Comparison of ENCODE assay signal across 17 cellular contexts in genomic region chrX:100939336-100939735, GRCh38. TPM values are rescaled to one million over a fixed set of nuclear protein-coding genes. Genes with fewer than 3 reads are reported as not detected.
"Had no signal": no experiment of that assay in that cellular context is flagged by ENCODE, and none has a peak within 500 bp of the region (broad histone marks: within the 10 kb centered on the region; RNA-seq: fewer than 3 reads in every experiment).

No MANE protein-coding gene starts in this region.

- H3K4me3 ChIP-seq: lung, tibial nerve had no signal

- ATAC-seq: natural killer cell had no signal

- H3K36me3 ChIP-seq: tibial nerve had no signal

- H3K27me3 ChIP-seq: tibial nerve had no signal

- H3K36me3 Mint-ChIP-seq: natural killer cell had no signal

- H3K4me3 Mint-ChIP-seq: central memory CD8-positive, alpha-beta T cell; natural killer cell; T-helper 2 cell treated with Interferon-gamma antibody and Interleukin-4, amounts not matched to agents 5 μg/mL and 100 μg/mL, for 36 hours had no signal

- H3K9me3 Mint-ChIP-seq: central memory CD8-positive, alpha-beta T cell; natural killer cell; T-helper 2 cell treated with Interferon-gamma antibody and Interleukin-4, amounts not matched to agents 5 μg/mL and 100 μg/mL, for 36 hours had no signal

- H3K9me3 ChIP-seq: tibial nerve had no signal

- H3K27ac Mint-ChIP-seq: natural killer cell; T-helper 2 cell treated with Interferon-gamma antibody and Interleukin-4, amounts not matched to agents 5 μg/mL and 100 μg/mL, for 36 hours had no signal

- H3K27me3 Mint-ChIP-seq: central memory CD8-positive, alpha-beta T cell had no signal

- H3K4me1 ChIP-seq: tibial nerve had no signal

- H3K4me1 Mint-ChIP-seq: central memory CD8-positive, alpha-beta T cell; natural killer cell had no signal

- DNase-seq: activated CD4-positive, alpha-beta T cell treated with anti-CD3 and anti-CD28 coated beads for 1 hour; activated gamma-delta T cell; cortex of kidney; effector memory CD4-positive, alpha-beta T cell; erythroblast; hippocampal formation; natural killer cell; posterior cingulate gyrus; stimulated activated CD4-positive, alpha-beta T cell treated with anti-CD3 and anti-CD28 coated beads, Interleukin-4, amount 100 ng/mL, for 4 hours had no signal

- H3K27ac ChIP-seq: tibial nerve had no signal

RNA-seq across cellular contexts. Expression of gene ARL13A, which starts 30.2 kb away (rescaled TPM):
- total RNA-seq: activated CD8-positive, alpha-beta memory T cell treated with anti-CD3 and anti-CD28 coated beads for 36 hours; glomerular endothelial cell; lung; mononuclear cell; natural killer cell; skeletal muscle tissue; tibial nerve had no signal
- polyA plus RNA-seq: lung had no signal
